In the genomic region with DNA sequence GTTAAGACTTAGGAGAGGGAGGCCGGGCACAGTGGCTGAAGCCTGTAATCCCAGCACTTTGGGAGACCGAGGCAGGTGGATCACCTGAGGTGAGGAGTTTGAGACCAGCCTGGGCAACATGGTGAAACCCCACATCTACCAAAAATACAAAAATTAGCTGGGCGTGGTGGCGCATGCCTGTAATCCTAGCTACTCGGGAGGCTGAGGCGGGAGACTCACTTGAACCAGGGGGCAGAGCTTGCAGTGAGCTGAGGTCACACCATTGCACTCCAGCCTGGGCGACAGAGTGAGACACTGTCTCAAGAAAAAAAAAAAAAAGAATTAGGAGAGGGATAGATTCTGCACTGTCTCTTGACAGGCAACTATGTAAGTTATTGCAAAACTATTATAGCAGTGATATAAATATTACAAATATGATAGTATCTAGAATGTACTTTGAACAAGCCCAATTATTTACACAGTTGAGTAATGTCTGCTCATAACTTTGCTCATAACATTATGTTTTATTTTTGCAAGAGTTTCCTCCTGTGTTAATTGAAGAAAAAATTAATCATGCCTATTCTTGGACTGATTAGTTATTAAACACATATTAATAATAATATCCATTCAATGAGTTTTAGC, we compare ENCODE assay signal across 10 cellular contexts. TPM values are rescaled to one million over a fixed set of nuclear protein-coding genes. Genes with fewer than 3 reads are reported as not detected.
DNase-seq lines count a peak whose midpoint lies in the region; ATAC-seq, FAIRE-seq and TF ChIP-seq lines count a peak whose summit lies in the region.
"Not testable (repeated sequence)": the region's sequence is repeated elsewhere in the genome, so short reads cannot be mapped to it uniquely, and the experiment has no call there.
"Had no signal": no experiment of that assay in that cellular context is flagged by ENCODE, and none has a peak within 500 bp of the region (broad histone marks: within the 10 kb centered on the region; RNA-seq: fewer than 3 reads in every experiment).

No MANE protein-coding gene starts in this region.

- not testable (repeated sequence) for H2AFZ ChIP-seq in IMR-90 (replicated peaks; ENCODE audit: low read length, poor library complexity)

- H2BK5ac ChIP-seq in IMR-90 (ENCODE audit: low read depth, low read length, poor library complexity, severe bottlenecking): not testable (repeated sequence)

- not testable (repeated sequence) for H3K36me3 Mint-ChIP-seq in MCF 10A (ENCODE audit: insufficient read depth, unreplicated experiment)

- not testable (repeated sequence) for H4K5ac ChIP-seq in IMR-90 (ENCODE audit: low read depth, low read length)

- H3K56ac ChIP-seq in IMR-90 (ENCODE audit: extremely low read depth, insufficient read depth, low read length): not testable (repeated sequence)

- peaks cover 33% of the 10 kb centered on the region for H4K20me1 ChIP-seq in IMR-90 (ENCODE audit: insufficient read depth, low read length)

- peaks cover 29 to 73% of the 10 kb centered on the region in 2 experiments for H3K79me1 ChIP-seq in IMR-90 (ENCODE audit: low read depth in 1 of 2, low read length in 2 of 2)

- BruUV-seq in IMR-90 (replicated peaks; lab: Mats Ljungman, UMichigan); MCF 10A (replicated peaks; lab: Mats Ljungman, UMichigan): not testable (repeated sequence)

- 0 out of 2 replicates have a peak overlapping the region, but pooled peaks have one; percentile 5 for H2BK20ac ChIP-seq in IMR-90 (ENCODE audit: low read depth, low read length)

- peaks cover 17% of the 10 kb centered on the region for H3K4me1 ChIP-seq in IMR-90 (ENCODE audit: control insufficient read depth, insufficient read depth, low read length)
- peaks cover 0 to 26% (median 4%) of the 10 kb centered on the region in 3 donors for H3K4me1 ChIP-seq in pancreas
- peaks cover 16 to 47% (median 27%) of the 10 kb centered on the region in 4 donors for H3K4me1 ChIP-seq in stomach

- intact Hi-C loops in IMR-90 (cut with micrococcal nuclease); MCF 10A (cut with micrococcal nuclease); pancreas (cut with DNase I); stomach (cut with DNase I; ENCODE audit: low total_unique reads): not testable (repeated sequence)

- CTCF ChIA-PET in IMR-90 (lab: Yijun Ruan, JAX) (interaction anchor here (0.6 kb wide), 1 partner anchor 22 kb away, joined by 5 read pairs; no protein-coding TSS in a partner anchor), MCF 10A (lab: Yijun Ruan, JAX) (interaction anchor here (0.5 kb wide), 1 partner anchor 397 kb away, joined by 4 read pairs; no protein-coding TSS in a partner anchor)

- H3K23ac ChIP-seq in IMR-90 (ENCODE audit: low read depth, low read length): not testable (repeated sequence)

- peak overlapping the region; percentile 80 for H3K27ac ChIP-seq in C4-2B
- H3K27ac ChIP-seq in IMR-90 (ENCODE audit: insufficient read depth, low read length): not testable (repeated sequence)
- H3K27ac ChIP-seq in pancreas: peak overlapping the region in 2 of 4 donors; percentile 50 to 67
- H3K27ac ChIP-seq in stomach: peak overlapping the region; percentile 29 to 74 (median 55)

- H3K27me3 ChIP-seq in IMR-90 (ENCODE audit: control insufficient read depth, insufficient read depth, low read length); pancreas; stomach: not testable (repeated sequence)

- H2BK15ac ChIP-seq in IMR-90 (ENCODE audit: low read depth, low read length): not testable (repeated sequence)

- not testable (repeated sequence) for H2BK120ac ChIP-seq in IMR-90 (ENCODE audit: low read depth, low read length)

- H3K14ac ChIP-seq in IMR-90 (replicated peaks; ENCODE audit: low read depth, low read length): not testable (repeated sequence)

- not testable (repeated sequence) for H4K8ac ChIP-seq in IMR-90 (ENCODE audit: low read depth in 2 of 2, low read length in 2 of 2)

- H3K9ac ChIP-seq in IMR-90 (ENCODE audit: low read depth, low read length): not testable (repeated sequence)

- H3K27ac Mint-ChIP-seq in MCF 10A (ENCODE audit: low read depth, unreplicated experiment): peak overlapping the region; percentile 27

- H2AK9ac ChIP-seq in IMR-90 (replicated peaks; ENCODE audit: low read depth, low read length, poor library complexity): not testable (repeated sequence)

- H3K4me3 ChIP-seq in IMR-90 (ENCODE audit: insufficient read depth, low read depth, low read length); epithelial cell of esophagus (ENCODE audit: low read length); pancreas; stomach: not testable (repeated sequence)

- ATAC-seq in IMR-90 (ENCODE audit: low read depth): not testable (repeated sequence)
- ATAC-seq in pancreas: peak; percentile 73 to 82 (median 78)

- H3K9me3 Mint-ChIP-seq in MCF 10A (ENCODE audit: unreplicated experiment): not testable (repeated sequence)

- not testable (repeated sequence) for TF ChIP-seq RAD21 in IMR-90 (IDR thresholded peaks at IDR 0.05; ENCODE audit: low read length)

- H3K4me1 Mint-ChIP-seq in MCF 10A (ENCODE audit: insufficient read depth, unreplicated experiment): peaks cover 17% of the 10 kb centered on the region

- dilution Hi-C loops in IMR-90 (cut with HindIII; ENCODE audit: low sequenced_read_pairs, unreplicated experiment): not testable (repeated sequence)

- DNase-seq in IMR-90; MCF 10A (ENCODE audit: unreplicated experiment); pancreas; stomach: not testable (repeated sequence)
- DNase-seq in SIG-M5 treated with dmso at 0.1 percent for 504 hours (lab: John Stamatoyannopoulos, UW; ENCODE audit: unreplicated experiment): peak; percentile 32
- peak; percentile 34 for DNase-seq in epithelial cell of esophagus (ENCODE audit: low read depth)
- peak; percentile 38 for DNase-seq in iris pigment epithelial cell (ENCODE audit: low read depth)

- H3K36me3 ChIP-seq in IMR-90 (ENCODE audit: control insufficient read depth, insufficient read depth, low read length); pancreas; stomach: not testable (repeated sequence)

- not testable (repeated sequence) for H3K4ac ChIP-seq in IMR-90 (ENCODE audit: low read depth, low read length)

- POLR2A ChIA-PET in IMR-90 (lab: Charles Lee; ENCODE audit: unreplicated experiment): not testable (repeated sequence)
- POLR2A ChIA-PET in MCF 10A (lab: Yijun Ruan, JAX): interaction anchor here (1.7 kb wide), 1 partner anchor 10 kb away, joined by 3 read pairs; no protein-coding TSS in a partner anchor

- in situ Hi-C loops in IMR-90 (cut with MboI; ENCODE audit: low sequenced_read_pairs): loop anchor here (5.0 kb wide), 1 partner anchor 35 kb away; no protein-coding TSS in a partner anchor

- not testable (repeated sequence) for H3K4me2 ChIP-seq in IMR-90 (ENCODE audit: low read depth, low read length)

- not testable (repeated sequence) for H2AK5ac ChIP-seq in IMR-90 (ENCODE audit: low read depth, low read length)

- not testable (repeated sequence) for H3K9me1 ChIP-seq in IMR-90 (ENCODE audit: insufficient read depth, low read length)

- 100% methylated on average over 2 of the region's 7 CpGs; no CpG with 5 or more reads in 1 of the 2 experiments for WGBS in IMR-90 (ENCODE audit: extremely low coverage in 2 of 2, insufficient read length in 1 of 2), 2 experiments
- 81 to 92% methylated on average over 7 of the region's 7 CpGs for WGBS in pancreas, 2 donors
- 82 to 89% (median 87%) methylated on average over 7 of the region's 7 CpGs for WGBS in stomach, 5 donors

- not testable (repeated sequence) for H4K91ac ChIP-seq in IMR-90 (ENCODE audit: insufficient read depth, low read depth, low read length)

- TF ChIP-seq EP300 in stomach (IDR thresholded peaks at IDR 0.05): not testable (repeated sequence)

- not testable (repeated sequence) for TF ChIP-seq CTCF in C4-2B (conservative IDR thresholded peaks at IDR 0.05); IMR-90 (conservative IDR thresholded peaks at IDR 0.05; ENCODE audit: low read depth, low read length); MCF 10A (IDR thresholded peaks at IDR 0.05; ENCODE audit: unreplicated experiment); epithelial cell of esophagus (IDR thresholded peaks at IDR 0.05; ENCODE audit: insufficient read depth, low read depth, low read length, missing control alignments); pancreas (IDR thresholded peaks at IDR 0.05); stomach (IDR thresholded peaks at IDR 0.05)

- not testable (repeated sequence) for H3K4me3 Mint-ChIP-seq in MCF 10A (ENCODE audit: unreplicated experiment)

- not testable (repeated sequence) for H3K27me3 Mint-ChIP-seq in MCF 10A (ENCODE audit: insufficient read depth, unreplicated experiment)

- not testable (repeated sequence) for FAIRE-seq in pancreas (lab: Jason Lieb, UNC)

- not testable (repeated sequence) for H3K9me3 ChIP-seq in IMR-90 (ENCODE audit: control insufficient read depth, insufficient read depth, low read length); pancreas; stomach

- TF ChIP-seq POLR2A in IMR-90 (IDR thresholded peaks at IDR 0.05; ENCODE audit: low read depth, low read length); stomach (IDR thresholded peaks at IDR 0.05): not testable (repeated sequence)

- not testable (repeated sequence) for H3K18ac ChIP-seq in IMR-90 (ENCODE audit: low read depth, low read length)

TF ChIP-seq in IMR-90, 13 proteins besides CTCF, POLR2A, EP300 and RAD21:
- peak; percentile 22; the same call in 1 of the 2 replicates for TF ChIP-seq CEBPB (IDR thresholded peaks at IDR 0.05; ENCODE audit: low read depth, low read length)

RNA-seq across cellular contexts. Expression of a gene that starts 7.8 kb away (rescaled TPM):
- total RNA-seq in IMR-90 (2012; rRNA removed): 22.5 and 22.6 TPM in 2 replicates
- 31.2 and 32.9 TPM in 2 replicates for polyA plus RNA-seq in IMR-90 (2012; rRNA removed)
- 21.4 and 35.3 TPM in 2 replicates for polyA plus RNA-seq in IMR-90 (2012; cell fraction: cytosol; rRNA removed)
- 27.4 and 30.5 TPM in 2 replicates for polyA plus RNA-seq in IMR-90 (2012; cell fraction: nucleus; rRNA removed; ENCODE audit: low replicate concordance)
- total RNA-seq in MCF 10A (2022): 3.3 and 4.3 TPM in 2 replicates
- total RNA-seq in pancreas: 10 to 100 TPM; 16.0 to 21.7 (median 17.5) TPM
- polyA plus RNA-seq in pancreas: 10 to 100 TPM; 10.3 to 20.9 TPM
- total RNA-seq in stomach: 10 to 100 TPM in 4 of 5 donors, 1 to 10 TPM in 1; 4.6 to 99.5 (median 22.6) TPM
- 10 to 100 TPM; 19.0 to 30.9 (median 29.5) TPM for polyA plus RNA-seq in stomach

RNA-seq across cellular contexts. Expression of a gene that starts 46.6 kb away (rescaled TPM):
- under 0.01 TPM in 1 of 2 replicates, not detected in the other for total RNA-seq in IMR-90 (2012; rRNA removed)
- polyA plus RNA-seq in IMR-90 (2012; rRNA removed): 0.03 and 0.13 TPM in 2 replicates
- polyA plus RNA-seq in IMR-90 (2012; cell fraction: cytosol; rRNA removed): not detected in 2 replicates
- polyA plus RNA-seq in IMR-90 (2012; cell fraction: nucleus; rRNA removed; ENCODE audit: low replicate concordance): 0.03 TPM in 1 of 2 replicates, not detected in the other
- total RNA-seq in MCF 10A (2022): not detected in 2 replicates
- total RNA-seq in pancreas: 10 to 100 TPM; 19.1 to 48.3 (median 28.3) TPM
- polyA plus RNA-seq in pancreas: 10 to 100 TPM; 11.9 to 15.6 TPM
- total RNA-seq in stomach: 1 to 10 TPM in 4 of 5 donors, under 1 TPM in 1; 0.58 to 7.0 (median 4.6) TPM
- 1 to 10 TPM; 1.9 to 3.7 (median 3.1) TPM for polyA plus RNA-seq in stomach
- total RNA-seq: CD4-positive, CD25-positive, alpha-beta regulatory T cell; H4 had no signal
- polyA plus RNA-seq: CD4-positive, CD25-positive, alpha-beta regulatory T cell had no signal
